Comparison of ENCODE assay signal across 9 cellular contexts in the genomic region with DNA sequence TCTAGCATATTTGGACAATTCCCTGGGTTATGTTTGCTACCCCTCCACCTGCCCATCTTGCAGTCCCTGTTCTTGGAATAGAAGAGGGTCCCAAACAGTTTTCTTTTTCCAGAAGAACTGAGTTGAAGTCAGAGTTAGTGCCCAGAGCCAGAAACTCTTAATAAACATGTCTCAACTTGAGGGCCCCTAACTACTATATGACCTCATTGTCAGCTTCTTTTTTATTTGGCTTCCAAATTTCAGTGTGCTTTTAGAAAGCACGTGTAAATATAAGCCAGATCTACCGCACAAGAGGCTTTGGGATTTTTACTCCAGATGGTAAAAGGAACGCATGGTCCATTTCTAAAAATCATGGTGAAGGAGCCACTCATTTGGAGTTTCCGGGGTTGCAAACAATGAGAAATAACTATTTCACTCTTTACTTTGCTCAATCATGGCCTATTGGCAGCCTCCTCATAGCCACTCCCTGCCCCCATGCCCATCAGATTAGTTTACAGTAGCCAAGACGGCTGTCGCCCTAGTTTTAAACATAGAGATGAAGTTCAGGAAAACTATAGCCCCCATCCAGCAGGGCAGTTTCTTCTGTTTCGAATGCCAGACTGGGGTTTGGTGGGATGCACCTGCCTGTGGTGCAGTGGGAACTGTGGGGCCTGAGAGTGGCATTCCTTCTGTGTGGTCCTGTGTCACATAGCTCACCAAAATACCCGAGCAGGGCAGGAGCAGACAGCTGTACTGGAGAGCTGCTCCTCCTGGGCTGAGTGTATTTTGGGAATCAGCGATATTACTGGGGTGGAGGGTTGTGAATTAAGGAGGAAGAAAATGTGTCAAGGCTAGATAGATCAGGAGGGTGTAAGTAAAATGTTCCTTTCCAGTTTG. TPM values are rescaled to one million over a fixed set of nuclear protein-coding genes. Genes with fewer than 3 reads are reported as not detected.
A peak's percentile ranks its signal among the peaks of the same experiment; 100 is the strongest.
DNase-seq lines count a peak whose midpoint lies in the region; ATAC-seq and TF ChIP-seq lines count a peak whose summit lies in the region.
"Had no signal": no experiment of that assay in that cellular context is flagged by ENCODE, and none has a peak within 500 bp of the region (broad histone marks: within the 10 kb centered on the region; RNA-seq: fewer than 3 reads in every experiment).

No MANE protein-coding gene starts in this region.

- H3K4me3 ChIP-seq in SK-N-SH (ENCODE audit: low read depth in 2 of 2, low read length in 1 of 2) (0 out of 4 replicates have a peak overlapping the region, but pooled peaks of 1 of the 2 experiments have one; percentile 65), fibroblast of pulmonary artery (replicated peaks; ENCODE audit: low read depth, low read length) (peak overlapping the region; percentile 74), parathyroid adenoma (ENCODE audit: low read depth, low read length) (no peak overlapping the region), lower lobe of right lung (no peak overlapping the region)

- H2AFZ ChIP-seq in SK-N-SH (ENCODE audit: low read depth) (no peak overlapping the region), parathyroid adenoma (no peak overlapping the region)

- H3K9me2 ChIP-seq in SK-N-SH = no peaks in the 10 kb centered on the region

- WGBS in SK-N-SH (ENCODE audit: low lambda C conversion rate) = 89% methylated on average over 9 of the region's 9 CpGs

- no peaks in the 10 kb centered on the region for H3K9me3 Mint-ChIP-seq in T-cell

- H4K20me1 ChIP-seq in SK-N-SH (ENCODE audit: insufficient read depth) = no peaks in the 10 kb centered on the region; the same call in 1 of the 2 replicates

- TF ChIP-seq RAD21 in SK-N-SH (IDR thresholded peaks at IDR 0.05; ENCODE audit: low read length) = no peak

- H3K9me3 ChIP-seq in SK-N-SH (no peaks in the 10 kb centered on the region), parathyroid adenoma (ENCODE audit: control insufficient read depth, low read length) (no peaks in the 10 kb centered on the region), lower lobe of right lung (no peaks in the 10 kb centered on the region)

- H3K79me2 ChIP-seq in SK-N-SH (ENCODE audit: insufficient read depth) = no peaks in the 10 kb centered on the region
- peaks cover 14% of the 10 kb centered on the region for H3K79me2 ChIP-seq in parathyroid adenoma

- H3K27me3 ChIP-seq in SK-N-SH (ENCODE audit: insufficient read depth) = peaks cover 7% of the 10 kb centered on the region; the same call in 1 of the 2 replicates
- H3K27me3 ChIP-seq in parathyroid adenoma (ENCODE audit: control insufficient read depth, insufficient read depth, low read length) = no peaks in the 10 kb centered on the region
- no peaks in the 10 kb centered on the region for H3K27me3 ChIP-seq in lower lobe of right lung (ENCODE audit: low read depth)

- peak overlapping the region; percentile 84 to 92 (median 85) for H3K4me3 Mint-ChIP-seq in T-cell

- H3K27ac Mint-ChIP-seq in T-cell = no peak overlapping the region

- no peak for TF ChIP-seq EP300 in SK-N-SH (IDR thresholded peaks at IDR 0.05; ENCODE audit: borderline replicate concordance in 1 of 2, low read depth in 1 of 2, low read length in 1 of 2)

- H3K36me3 Mint-ChIP-seq in T-cell = no peaks in the 10 kb centered on the region

- DNase-seq in SK-N-SH = no peak
- no peak for DNase-seq in T-cell
- DNase-seq in fibroblast of pulmonary artery (ENCODE audit: low read depth) = no peak
- DNase-seq in lower lobe of right lung = no peak
- DNase-seq: NCI-H1105 treated with DMSO at 0.1 percent for 48 hours had no signal

- ATAC-seq in SK-N-SH treated with all-trans-retinoic acid at 6 μM for 48 hours (no peak), T-cell (replicated peaks in 1 of 4) (no peak), GM21515 (IDR thresholded peaks at IDR 0.05; ENCODE audit: unreplicated experiment) (no peak), lower lobe of right lung (no peak), HG02973 (IDR thresholded peaks at IDR 0.05; ENCODE audit: unreplicated experiment) (no peak)

- H3K4me2 ChIP-seq in SK-N-SH = peak overlapping the region; percentile 98; the same call in 1 of the 2 replicates
- peak overlapping the region; percentile 90 for H3K4me2 ChIP-seq in parathyroid adenoma (ENCODE audit: low read length)

- H3F3A ChIP-seq in SK-N-SH (replicated peaks; ENCODE audit: insufficient read depth) = peaks cover 4% of the 10 kb centered on the region

- H3K36me3 ChIP-seq in SK-N-SH (replicated peaks in 1 of 2; ENCODE audit: control insufficient read depth in 1 of 2, insufficient read depth in 2 of 2, low read length in 1 of 2) (no peaks in the 10 kb centered on the region), parathyroid adenoma (ENCODE audit: control insufficient read depth, insufficient read depth, low read length) (no peaks in the 10 kb centered on the region), lower lobe of right lung (no peaks in the 10 kb centered on the region)

- CTCF ChIA-PET in SK-N-SH (lab: Yijun Ruan, JAX) = interaction anchor here (0.6 to 4.9 kb wide), 11 partner anchors 8 to 126 kb away, joined by 3 to 37 read pairs (median 5); no protein-coding TSS in a partner anchor
- CTCF ChIA-PET in T-cell (lab: Charles Lee) = interaction anchor here in 1 of 2 donors (0.7 to 1.5 kb wide), 2 partner anchors 10 to 333 kb away, joined by 3 to 4 read pairs; no protein-coding TSS in a partner anchor

- H3K4me1 Mint-ChIP-seq in T-cell = peaks cover 20 to 30% (median 23%) of the 10 kb centered on the region in 3 donors

- intact Hi-C loops in lower lobe of right lung (cut with DNase I) = no loop called here

- H3K9ac ChIP-seq in SK-N-SH = no peak overlapping the region
- no peak overlapping the region for H3K9ac ChIP-seq in parathyroid adenoma

- H3K27ac ChIP-seq in SK-N-SH (ENCODE audit: low read depth in 2 of 2, low read length in 1 of 2) = no peak overlapping the region
- H3K27ac ChIP-seq in parathyroid adenoma = peak overlapping the region; percentile 91
- no peak overlapping the region for H3K27ac ChIP-seq in lower lobe of right lung

- H3K27me3 Mint-ChIP-seq in T-cell = peaks cover 8 to 22% of the 10 kb centered on the region in 2 donors

- POLR2A ChIA-PET in SK-N-SH (lab: Yijun Ruan, JAX) (interaction anchor here (0.7 to 1.4 kb wide), 2 partner anchors 79 to 113 kb away, joined by 3 read pairs; a partner anchor contains a TSS), T-cell (lab: Charles Lee) (no interaction called here)

- TF ChIP-seq CTCF in SK-N-SH (IDR thresholded peaks at IDR 0.05) (no peak), fibroblast of pulmonary artery (IDR thresholded peaks at IDR 0.05; ENCODE audit: low read length, missing control alignments) (no peak), parathyroid adenoma (IDR thresholded peaks at IDR 0.05) (no peak), lower lobe of right lung (IDR thresholded peaks at IDR 0.05) (no peak)

- H3K4me1 ChIP-seq in SK-N-SH (ENCODE audit: control insufficient read depth in 1 of 2, insufficient read depth in 2 of 2, low read depth in 1 of 2, low read length in 1 of 2) (peaks cover 0 to 18% of the 10 kb centered on the region in 2 experiments; a peak in 2 of 4 replicates), parathyroid adenoma (peaks cover 10% of the 10 kb centered on the region), lower lobe of right lung (peaks cover 23% of the 10 kb centered on the region)

TF ChIP-seq in SK-N-SH treated with all-trans-retinoic acid at 6 μM for 48 hours, 23 proteins besides CTCF, POLR2A, EP300 and RAD21 (continues in another document):
- TF ChIP-seq, protein P1, sequence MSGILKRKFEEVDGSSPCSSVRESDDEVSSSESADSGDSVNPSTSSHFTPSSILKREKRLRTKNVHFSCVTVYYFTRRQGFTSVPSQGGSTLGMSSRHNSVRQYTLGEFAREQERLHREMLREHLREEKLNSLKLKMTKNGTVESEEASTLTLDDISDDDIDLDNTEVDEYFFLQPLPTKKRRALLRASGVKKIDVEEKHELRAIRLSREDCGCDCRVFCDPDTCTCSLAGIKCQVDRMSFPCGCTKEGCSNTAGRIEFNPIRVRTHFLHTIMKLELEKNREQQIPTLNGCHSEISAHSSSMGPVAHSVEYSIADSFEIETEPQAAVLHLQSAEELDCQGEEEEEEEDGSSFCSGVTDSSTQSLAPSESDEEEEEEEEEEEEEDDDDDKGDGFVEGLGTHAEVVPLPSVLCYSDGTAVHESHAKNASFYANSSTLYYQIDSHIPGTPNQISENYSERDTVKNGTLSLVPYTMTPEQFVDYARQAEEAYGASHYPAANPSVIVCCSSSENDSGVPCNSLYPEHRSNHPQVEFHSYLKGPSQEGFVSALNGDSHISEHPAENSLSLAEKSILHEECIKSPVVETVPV (CRISPR knock-in tag; IDR thresholded peaks at IDR 0.05) = no peak
- TF ChIP-seq ZC3H10 (CRISPR knock-in tag; IDR thresholded peaks at IDR 0.05) = no peak
- no peak for TF ChIP-seq ARNTL (CRISPR knock-in tag; IDR thresholded peaks at IDR 0.05; ENCODE audit: borderline replicate concordance, low read depth)
- TF ChIP-seq ZFP3 (CRISPR knock-in tag; IDR thresholded peaks at IDR 0.05) = no peak
- TF ChIP-seq TOX (CRISPR knock-in tag; IDR thresholded peaks at IDR 0.05; ENCODE audit: borderline replicate concordance) = no peak
- TF ChIP-seq PPARA (CRISPR knock-in tag; IDR thresholded peaks at IDR 0.05; ENCODE audit: borderline replicate concordance) = no peak
- no peak for TF ChIP-seq RARB (CRISPR knock-in tag; IDR thresholded peaks at IDR 0.05)
- no peak for TF ChIP-seq TCF4 (CRISPR knock-in tag; IDR thresholded peaks at IDR 0.05; ENCODE audit: borderline replicate concordance)
- TF ChIP-seq, protein P2, sequence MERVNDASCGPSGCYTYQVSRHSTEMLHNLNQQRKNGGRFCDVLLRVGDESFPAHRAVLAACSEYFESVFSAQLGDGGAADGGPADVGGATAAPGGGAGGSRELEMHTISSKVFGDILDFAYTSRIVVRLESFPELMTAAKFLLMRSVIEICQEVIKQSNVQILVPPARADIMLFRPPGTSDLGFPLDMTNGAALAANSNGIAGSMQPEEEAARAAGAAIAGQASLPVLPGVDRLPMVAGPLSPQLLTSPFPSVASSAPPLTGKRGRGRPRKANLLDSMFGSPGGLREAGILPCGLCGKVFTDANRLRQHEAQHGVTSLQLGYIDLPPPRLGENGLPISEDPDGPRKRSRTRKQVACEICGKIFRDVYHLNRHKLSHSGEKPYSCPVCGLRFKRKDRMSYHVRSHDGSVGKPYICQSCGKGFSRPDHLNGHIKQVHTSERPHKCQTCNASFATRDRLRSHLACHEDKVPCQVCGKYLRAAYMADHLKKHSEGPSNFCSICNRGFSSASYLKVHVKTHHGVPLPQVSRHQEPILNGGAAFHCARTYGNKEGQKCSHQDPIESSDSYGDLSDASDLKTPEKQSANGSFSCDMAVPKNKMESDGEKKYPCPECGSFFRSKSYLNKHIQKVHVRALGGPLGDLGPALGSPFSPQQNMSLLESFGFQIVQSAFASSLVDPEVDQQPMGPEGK (CRISPR knock-in tag; IDR thresholded peaks at IDR 0.05; ENCODE audit: borderline replicate concordance) = no peak
- no peak for TF ChIP-seq BACH2 (CRISPR knock-in tag; IDR thresholded peaks at IDR 0.05; ENCODE audit: borderline replicate concordance)
- no peak for TF ChIP-seq CSDC2 (CRISPR knock-in tag; IDR thresholded peaks at IDR 0.05)

RNA-seq across cellular contexts. Expression of a gene that starts 1.7 kb away (rescaled TPM):
- polyA plus RNA-seq in SK-N-SH (2012; rRNA removed) = 20.2 and 24.4 TPM in 2 replicates
- polyA plus RNA-seq in SK-N-SH (2012; cell fraction: cytosol; rRNA removed) = 15.9 and 20.5 TPM in 2 replicates
- polyA plus RNA-seq in SK-N-SH (2012; cell fraction: nucleus; rRNA removed) = 67.4 and 80.9 TPM in 2 replicates
- total RNA-seq in T-cell (1 to 10 TPM; 4.0 to 5.1 (median 4.7) TPM), lower lobe of right lung (27.1 TPM)
